Comparison of ENCODE assay signal across 27 cellular contexts in genomic region chr3:22907796-22908195, GRCh38.
"Had no signal": no experiment of that assay in that cellular context is flagged by ENCODE, and none has a peak within 500 bp of the region (broad histone marks: within the 10 kb centered on the region; RNA-seq: fewer than 3 reads in every experiment).

No MANE protein-coding gene starts in this region.

- H3K27me3 ChIP-seq: adrenal gland, brain microvascular endothelial cell, heart left ventricle had no signal

- ATAC-seq: activated CD4-positive, alpha-beta T cell treated with anti-CD3 and anti-CD28 coated beads for 36 hours; activated CD8-positive, alpha-beta memory T cell treated with anti-CD3 and anti-CD28 coated beads, Interleukin-2, amount 10 ng/mL, durations not matched to agents 7 days and 5 days; activated CD8-positive, alpha-beta T cell treated with anti-CD3 and anti-CD28 coated beads, Interleukin-2, amount 10 ng/mL, durations not matched to agents 7 days and 5 days; activated naive CD8-positive, alpha-beta T cell treated with anti-CD3 and anti-CD28 coated beads, Interleukin-2, amount 50 U/mL, for 24 hours; esophagus mucosa; heart left ventricle had no signal

- DNase-seq: activated CD4-positive, alpha-beta memory T cell treated with anti-CD3 and anti-CD28 coated beads for 36 hours; activated CD4-positive, alpha-beta T cell treated with anti-CD3 and anti-CD28 coated beads for 36 hours; activated CD4-positive, alpha-beta T cell treated with anti-CD3 and anti-CD28 coated beads, Interleukin-2, amount 10 ng/mL, durations not matched to agents 24 days and 14 days; activated CD4-positive, CD25-positive, alpha-beta regulatory T cell; activated CD4-positive, CD25-positive, alpha-beta regulatory T cell treated with anti-CD3 and anti-CD28 coated beads, Interleukin-2, amount 50 U/mL, for 72 hours; activated CD8-positive, alpha-beta memory T cell treated with anti-CD3 and anti-CD28 coated beads, Interleukin-2, amount 10 ng/mL, durations not matched to agents 7 days and 5 days; activated CD8-positive, alpha-beta memory T cell treated with anti-CD3 and anti-CD28 coated beads, Interleukin-2, amount 50 U/mL, for 4 hours; activated CD8-positive, alpha-beta T cell treated with anti-CD3 and anti-CD28 coated beads, Interleukin-2, amount 10 ng/mL, durations not matched to agents 7 days and 5 days; activated effector memory CD4-positive, alpha-beta T cell treated with anti-CD3 and anti-CD28 coated beads, Interleukin-2, amount 50 U/mL, for 16 hours; activated naive CD4-positive, alpha-beta T cell treated with anti-CD3 and anti-CD28 coated beads for 36 hours; activated naive CD8-positive, alpha-beta T cell treated with anti-CD3 and anti-CD28 coated beads for 36 hours; activated naive CD8-positive, alpha-beta T cell treated with anti-CD3 and anti-CD28 coated beads, Interleukin-2, amount 50 U/mL, for 24 hours; activated T-cell treated with anti-CD3 and anti-CD28 coated beads, Interleukin-2, amount 50 U/mL, for 1 hour; activated T-cell treated with anti-CD3 and anti-CD28 coated beads, Interleukin-2, amount 50 U/mL, for 48 hours; adrenal gland; amygdala; aorta; dorsolateral prefrontal cortex; effector memory CD4-positive, alpha-beta T cell; endodermal cell; glutamatergic neuron; heart left ventricle; T-helper 1 cell; T-helper 2 cell had no signal

- H3K27ac ChIP-seq: adrenal gland, brain microvascular endothelial cell, coronary artery, dorsolateral prefrontal cortex, heart left ventricle had no signal

- H3K9me3 ChIP-seq: adrenal gland, heart left ventricle had no signal

- H3K36me3 ChIP-seq: adrenal gland, brain microvascular endothelial cell, heart left ventricle had no signal

- H3K4me3 ChIP-seq: adrenal gland, coronary artery, dorsolateral prefrontal cortex, heart left ventricle had no signal

- H3K4me1 ChIP-seq: adrenal gland, heart left ventricle had no signal
